In the genomic region with DNA sequence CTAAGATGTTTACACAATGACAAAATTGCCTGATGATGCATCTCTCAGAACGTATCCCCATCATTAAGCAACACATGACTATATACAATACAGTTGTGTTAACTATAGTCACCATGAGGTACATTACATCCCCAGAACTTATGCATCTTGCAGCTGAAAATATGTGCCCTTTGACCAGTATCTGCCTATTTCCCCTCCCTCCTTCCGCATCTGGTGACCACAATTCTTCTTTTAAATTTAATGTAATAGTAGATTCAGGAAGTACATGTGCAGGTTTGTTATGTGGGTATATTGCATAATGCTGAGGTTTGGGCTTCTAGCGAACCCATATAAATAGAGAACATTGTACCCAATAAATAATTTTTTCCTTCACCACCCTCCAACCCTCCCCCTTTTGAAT, we compare ENCODE assay signal across 23 cellular contexts.
"Had no signal": no experiment of that assay in that cellular context is flagged by ENCODE, and none has a peak within 500 bp of the region (broad histone marks: within the 10 kb centered on the region; RNA-seq: fewer than 3 reads in every experiment).

No MANE protein-coding gene starts in this region.

- H3K36me3 ChIP-seq: esophagus muscularis mucosa, heart left ventricle, neutrophil, right lobe of liver, thoracic aorta, vagina had no signal

- ATAC-seq: foreskin keratinocyte, heart left ventricle, right lobe of liver had no signal

- H3K4me3 ChIP-seq: esophagus muscularis mucosa, heart left ventricle, right lobe of liver, thoracic aorta, vagina had no signal

- H3K27ac ChIP-seq: esophagus muscularis mucosa, foreskin keratinocyte, heart left ventricle, neutrophil, right lobe of liver, thoracic aorta, vagina had no signal

- H3K4me1 ChIP-seq: esophagus muscularis mucosa, foreskin keratinocyte, heart left ventricle, right lobe of liver, vagina had no signal

- H3K27me3 ChIP-seq: esophagus muscularis mucosa, foreskin keratinocyte, heart left ventricle, neutrophil, right lobe of liver, vagina had no signal

- DNase-seq: activated CD4-positive, alpha-beta T cell treated with anti-CD3 and anti-CD28 coated beads for 48 hours; activated CD4-positive, alpha-beta T cell treated with anti-CD3 and anti-CD28 coated beads, Interleukin-2, amount 50 U/mL, for 48 hours; activated CD4-positive, CD25-positive, alpha-beta regulatory T cell; activated CD8-positive, alpha-beta memory T cell treated with anti-CD3 and anti-CD28 coated beads for 24 hours; activated gamma-delta T cell; activated naive CD4-positive, alpha-beta T cell treated with anti-CD3 and anti-CD28 coated beads, Interleukin-2, amount 10 ng/mL, durations not matched to agents 7 days and 5 days; activated naive CD8-positive, alpha-beta T cell treated with anti-CD3 and anti-CD28 coated beads, Interleukin-2, amount 10 ng/mL, durations not matched to agents 7 days and 5 days; activated T-cell treated with anti-CD3 and anti-CD28 coated beads, Interleukin-2, amount 50 U/mL, for 1 hour; caudate nucleus; endodermal cell; foreskin keratinocyte; heart left ventricle; hypothalamus; immature natural killer cell; naive B cell; nephron progenitor cell; right lobe of liver; stimulated activated CD4-positive, alpha-beta T cell treated with anti-CD3 and anti-CD28 coated beads, Interleukin-12 subunit alpha, Interleukin-12 subunit beta, amount 100 ng/mL, for 4 hours; stimulated activated CD4-positive, alpha-beta T cell treated with anti-CD3 and anti-CD28 coated beads, Interleukin-4, amount 100 ng/mL, for 1 hour had no signal

- H3K9me3 ChIP-seq: esophagus muscularis mucosa, heart left ventricle, neutrophil, right lobe of liver, thoracic aorta, vagina had no signal
